Comparison of ENCODE assay signal across 8 cellular contexts in genomic region chr20:43925786-43926185, GRCh38. TPM values are rescaled to one million over a fixed set of nuclear protein-coding genes. Genes with fewer than 3 reads are reported as not detected.
A peak's percentile ranks its signal among the peaks of the same experiment; 100 is the strongest.
DNase-seq lines count a peak whose midpoint lies in the region; ATAC-seq and TF ChIP-seq lines count a peak whose summit lies in the region.

No MANE protein-coding gene starts in this region.

- no peak overlapping the region for H3K4me3 Mint-ChIP-seq in Calu3 (ENCODE audit: low read depth, unreplicated experiment)

- no peaks in the 10 kb centered on the region for H3K27me3 ChIP-seq in esophagus muscularis mucosa
- peaks cover 27% of the 10 kb centered on the region for H3K27me3 ChIP-seq in suprapubic skin

- H3K27ac ChIP-seq in esophagus muscularis mucosa (replicated peaks in 1 of 4) (peak overlapping the region in 1 of 4 donors; percentile 17), suprapubic skin (no peak overlapping the region)

- H3K27ac Mint-ChIP-seq in Calu3 (ENCODE audit: unreplicated experiment) = no peak overlapping the region

- no peaks in the 10 kb centered on the region for H3K9me3 Mint-ChIP-seq in Calu3 (ENCODE audit: low read depth, unreplicated experiment)

- no peaks in the 10 kb centered on the region for H3K9me3 ChIP-seq in esophagus muscularis mucosa
- no peaks in the 10 kb centered on the region for H3K9me3 ChIP-seq in suprapubic skin

- intact Hi-C loops in Calu3 (cut with micrococcal nuclease; ENCODE audit: unreplicated experiment) (no loop called here), left ventricle myocardium superior (cut with micrococcal nuclease) (no loop called here), esophagus muscularis mucosa (cut with DNase I) (no loop called here)

- TF ChIP-seq POLR2A in esophagus muscularis mucosa (IDR thresholded peaks at IDR 0.05; ENCODE audit: low read depth) = no peak
- TF ChIP-seq POLR2A in suprapubic skin (IDR thresholded peaks at IDR 0.05) = no peak

- H3K4me3 ChIP-seq in esophagus muscularis mucosa (no peak overlapping the region), suprapubic skin (no peak overlapping the region)

- H3K36me3 Mint-ChIP-seq in Calu3 (ENCODE audit: insufficient read depth, unreplicated experiment) = no peaks in the 10 kb centered on the region

- TF ChIP-seq CTCF in Calu3 (IDR thresholded peaks at IDR 0.05; ENCODE audit: unreplicated experiment) = no peak
- no peak for TF ChIP-seq CTCF in esophagus muscularis mucosa (IDR thresholded peaks at IDR 0.05)
- no peak for TF ChIP-seq CTCF in suprapubic skin (IDR thresholded peaks at IDR 0.05)

- no peaks in the 10 kb centered on the region for H3K4me1 Mint-ChIP-seq in Calu3 (ENCODE audit: low read depth, unreplicated experiment)

- CTCF ChIA-PET in Calu3 (lab: Charles Lee) = interaction anchor here (1.0 kb wide), 1 partner anchor 154 kb away, joined by 4 read pairs; no protein-coding TSS in a partner anchor

- DNase-seq in Calu3 = peak; percentile 46
- DNase-seq in HT-29 (ENCODE audit: low spot score) = peak; percentile 25
- peak; percentile 70 for DNase-seq in T1000 (lab: John Stamatoyannopoulos, UW)
- peak; percentile 57 for DNase-seq in left ventricle myocardium superior
- no peak for DNase-seq in NCI-H82 (lab: John Stamatoyannopoulos, UW)
- no peak for DNase-seq in esophagus muscularis mucosa (ENCODE audit: extremely low spot score)
- DNase-seq in HuH-7.5 (ENCODE audit: low spot score) = no peak
- no peak for DNase-seq in suprapubic skin (ENCODE audit: low spot score in 2 of 2)

- H3K36me3 ChIP-seq in esophagus muscularis mucosa = no peaks in the 10 kb centered on the region
- no peaks in the 10 kb centered on the region for H3K36me3 ChIP-seq in suprapubic skin

- H3K4me1 ChIP-seq in esophagus muscularis mucosa (peaks cover 0 to 28% (median 24%) of the 10 kb centered on the region in 4 donors), suprapubic skin (peaks cover 7% of the 10 kb centered on the region)

- no TSS peak for BruUV-seq in Calu3 (replicated peaks; lab: Mats Ljungman, UMichigan)

- ATAC-seq in left ventricle myocardium superior = no peak

- WGBS in esophagus muscularis mucosa = 22% methylated on average over 5 of the region's 5 CpGs
- WGBS in suprapubic skin = 22% methylated on average over 5 of the region's 5 CpGs

- TF ChIP-seq EP300 in esophagus muscularis mucosa (IDR thresholded peaks at IDR 0.05) = no peak
- no peak for TF ChIP-seq EP300 in suprapubic skin (IDR thresholded peaks at IDR 0.05)

- H3K27me3 Mint-ChIP-seq in Calu3 (ENCODE audit: unreplicated experiment) = peaks cover 100% of the 10 kb centered on the region

RNA-seq across cellular contexts. Expression of gene TOX2, which starts 11.1 kb away (rescaled TPM):
- total RNA-seq in Calu3 (2022) = not detected in 2 replicates
- 0.18 and 1.9 TPM in 2 replicates for total RNA-seq in HT-29 (2014; rRNA removed; shearing (Covaris generic))
- total RNA-seq in left ventricle myocardium superior = 0.47 TPM
- total RNA-seq in esophagus muscularis mucosa = 10 to 100 TPM; 19.4 to 39.5 (median 32.8) TPM
- total RNA-seq in suprapubic skin = 1 to 10 TPM in 2 of 4 donors, under 1 TPM in 2; 0.40 to 3.0 (median 1.6) TPM

Comparison
In these comparisons a context has a peak if more than half of its experiments do, and no peak if none do; other contexts are left out.
1. DNase-seq: peak in Calu3 (single experiment), HT-29 (single experiment), T1000 (single experiment) and left ventricle myocardium superior (single experiment); none in NCI-H82 (single experiment), esophagus muscularis mucosa (single experiment), HuH-7.5 (single experiment) and suprapubic skin (0 of 2).